Comparison of ENCODE assay signal across 8 cellular contexts in genomic region chr9:72364679-72365524, GRCh38. TPM values are rescaled to one million over a fixed set of nuclear protein-coding genes. Genes with fewer than 3 reads are reported as not detected.
DNase-seq lines count a peak whose midpoint lies in the region; ATAC-seq and TF ChIP-seq lines count a peak whose summit lies in the region.

A gene with protein sequence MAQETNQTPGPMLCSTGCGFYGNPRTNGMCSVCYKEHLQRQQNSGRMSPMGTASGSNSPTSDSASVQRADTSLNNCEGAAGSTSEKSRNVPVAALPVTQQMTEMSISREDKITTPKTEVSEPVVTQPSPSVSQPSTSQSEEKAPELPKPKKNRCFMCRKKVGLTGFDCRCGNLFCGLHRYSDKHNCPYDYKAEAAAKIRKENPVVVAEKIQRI (minus strand): TSS chr9:72365208. CDS start chr9:72360778, 4,430 bp downstream.

- H3K4me1 ChIP-seq in cardiac muscle cell (ENCODE audit: low read depth) (peaks cover 33% of the 10 kb centered on the region), parathyroid adenoma (peaks cover 2% of the 10 kb centered on the region), tibial nerve (peaks cover 0 to 28% (median 21%) of the 10 kb centered on the region in 4 donors)

- TF ChIP-seq CTCF in GM12864 (IDR thresholded peaks at IDR 0.05; ENCODE audit: low read depth, low read length, missing control alignments) (peak; percentile 11), cardiac muscle cell (IDR thresholded peaks at IDR 0.05; ENCODE audit: low read depth, low read length) (peak; percentile 16), parathyroid adenoma (IDR thresholded peaks at IDR 0.05) (no peak), tibial nerve (IDR thresholded peaks at IDR 0.05) (peak in 2 of 5 experiments; percentile 13 to 64)

- H3K36me3 ChIP-seq in cardiac muscle cell (peaks cover 3% of the 10 kb centered on the region), parathyroid adenoma (ENCODE audit: control insufficient read depth, insufficient read depth, low read length) (no peaks in the 10 kb centered on the region), tibial nerve (peaks cover 0 to 6% (median 0%) of the 10 kb centered on the region in 3 donors)

- no peaks in the 10 kb centered on the region for H3K9me3 Mint-ChIP-seq in activated naive CD8-positive, alpha-beta T cell treated with anti-CD3 and anti-CD28 coated beads, Interleukin-2, amount 50 U/mL, for 24 hours

- peaks cover 39% of the 10 kb centered on the region for H3K4me1 Mint-ChIP-seq in activated naive CD8-positive, alpha-beta T cell treated with anti-CD3 and anti-CD28 coated beads, Interleukin-2, amount 50 U/mL, for 24 hours

- peak within 1 kb of the TSS; percentile 76 for H3K9ac ChIP-seq in parathyroid adenoma

- peak within 1 kb of the TSS; percentile 85 for H3K4me3 Mint-ChIP-seq in activated naive CD8-positive, alpha-beta T cell treated with anti-CD3 and anti-CD28 coated beads, Interleukin-2, amount 50 U/mL, for 24 hours

- H3K27ac ChIP-seq in cardiac muscle cell: peak within 1 kb of the TSS; percentile 100
- peak within 1 kb of the TSS; percentile 100 for H3K27ac ChIP-seq in parathyroid adenoma
- H3K27ac ChIP-seq in tibial nerve: peak within 1 kb of the TSS; percentile 100

- H3K4me3 ChIP-seq in GM12864 (ENCODE audit: low read depth, low read length) (peak within 1 kb of the TSS; percentile 98), cardiac muscle cell (peak within 1 kb of the TSS; percentile 96), parathyroid adenoma (ENCODE audit: low read depth, low read length) (peak within 1 kb of the TSS; percentile 86), tibial nerve (peak within 1 kb of the TSS; percentile 87 to 97 (median 95))

- no peaks in the 10 kb centered on the region for H3K9me3 ChIP-seq in cardiac muscle cell (ENCODE audit: low read depth)
- no peaks in the 10 kb centered on the region for H3K9me3 ChIP-seq in parathyroid adenoma (ENCODE audit: control insufficient read depth, low read length)
- no peaks in the 10 kb centered on the region for H3K9me3 ChIP-seq in tibial nerve

- H3K27me3 ChIP-seq in cardiac muscle cell: no peaks in the 10 kb centered on the region
- no peaks in the 10 kb centered on the region for H3K27me3 ChIP-seq in parathyroid adenoma (ENCODE audit: control insufficient read depth, insufficient read depth, low read length)
- H3K27me3 ChIP-seq in tibial nerve: no peaks in the 10 kb centered on the region

- H3K27ac Mint-ChIP-seq in activated naive CD8-positive, alpha-beta T cell treated with anti-CD3 and anti-CD28 coated beads, Interleukin-2, amount 50 U/mL, for 24 hours: peak within 1 kb of the TSS; percentile 98

- peak; percentile 85 for ATAC-seq in HG02642 (IDR thresholded peaks at IDR 0.05; ENCODE audit: poor library complexity, unreplicated experiment)
- peak; percentile 87 for ATAC-seq in activated naive CD8-positive, alpha-beta T cell treated with anti-CD3 and anti-CD28 coated beads, Interleukin-2, amount 50 U/mL, for 24 hours

- peak; percentile 98 to 100 for TF ChIP-seq POLR2A in tibial nerve (IDR thresholded peaks at IDR 0.05)

- peaks cover 29% of the 10 kb centered on the region for H3K36me3 Mint-ChIP-seq in activated naive CD8-positive, alpha-beta T cell treated with anti-CD3 and anti-CD28 coated beads, Interleukin-2, amount 50 U/mL, for 24 hours (ENCODE audit: low read depth)

- H3K27me3 Mint-ChIP-seq in activated naive CD8-positive, alpha-beta T cell treated with anti-CD3 and anti-CD28 coated beads, Interleukin-2, amount 50 U/mL, for 24 hours: no peaks in the 10 kb centered on the region

- H2AFZ ChIP-seq in parathyroid adenoma: peak within 1 kb of the TSS; percentile 91

- peak; percentile 68 for DNase-seq in GM12864 (ENCODE audit: low read depth)
- DNase-seq in NCI-H1105 treated with DMSO at 0.1 percent for 48 hours (lab: John Stamatoyannopoulos, UW): peak; percentile 95
- peak; percentile 94 to 97 for DNase-seq in SW 1271 (lab: John Stamatoyannopoulos, UW)
- peak; percentile 95 for DNase-seq in activated naive CD8-positive, alpha-beta T cell treated with anti-CD3 and anti-CD28 coated beads, Interleukin-2, amount 50 U/mL, for 24 hours
- DNase-seq in cardiac muscle cell (ENCODE audit: low read depth in 1 of 2, low spot score in 1 of 2): peak; percentile 98 to 99
- DNase-seq in tibial nerve (ENCODE audit: low spot score in 2 of 2): peak; percentile 98 to 99

- H3K79me2 ChIP-seq in parathyroid adenoma: peaks cover 14% of the 10 kb centered on the region

- TF ChIP-seq EP300 in tibial nerve (IDR thresholded peaks at IDR 0.05): peak; percentile 52 to 100

- WGBS in tibial nerve, 2 donors: 0 to 1% methylated on average over 31 to 63 of the region's 110 CpGs

- H3K4me2 ChIP-seq in parathyroid adenoma (ENCODE audit: low read length): peak within 1 kb of the TSS; percentile 82

RNA-seq across cellular contexts. Expression of the gene that starts here (rescaled TPM):
- 174 and 188 TPM in 2 replicates for total RNA-seq in cardiac muscle cell
- polyA plus RNA-seq in cardiac muscle cell: 152 and 173 TPM in 2 replicates
- total RNA-seq in tibial nerve: 1,000 to 10,000 TPM in 3 of 4 donors, 100 to 1,000 TPM in 1; 907 to 1,573 (median 1,091) TPM

Comparison
In these comparisons a context has a peak if more than half of its experiments do, and no peak if none do; other contexts are left out.
1. Peak in every context shown above with its lines: DNase-seq, ATAC-seq, H3K4me3 ChIP-seq and H3K27ac ChIP-seq.